37 cellular contexts compared by ENCODE assay signal in genomic region chr11:114379394-114380069, GRCh38.
"Had no signal": no experiment of that assay in that cellular context is flagged by ENCODE, and none has a peak within 500 bp of the region (broad histone marks: within the 10 kb centered on the region; RNA-seq: fewer than 3 reads in every experiment).

No MANE protein-coding gene starts in this region.

- H3K36me3 Mint-ChIP-seq: activated CD4-positive, alpha-beta memory T cell treated with anti-CD3 and anti-CD28 coated beads for 36 hours; activated naive CD4-positive, alpha-beta T cell treated with anti-CD3 and anti-CD28 coated beads, Interleukin-2, amount 10 ng/mL, durations not matched to agents 7 days and 5 days; brain; IgD-negative memory B cell had no signal

- H3K4me3 ChIP-seq: MG63, Peyer's patch, SJCRH30 had no signal

- H3K9me3 ChIP-seq: MG63, Peyer's patch, SJCRH30 had no signal

- H3K36me3 ChIP-seq: MG63, Peyer's patch, SJCRH30 had no signal

- H3K27me3 ChIP-seq: MG63, Peyer's patch, SJCRH30 had no signal

- H3K9me3 Mint-ChIP-seq: activated naive CD4-positive, alpha-beta T cell treated with anti-CD3 and anti-CD28 coated beads, Interleukin-2, amount 10 ng/mL, durations not matched to agents 7 days and 5 days; activated naive CD8-positive, alpha-beta T cell treated with anti-CD3 and anti-CD28 coated beads, Interleukin-2, amount 50 U/mL, for 24 hours had no signal

- H3K27ac ChIP-seq: Peyer's patch, RWPE1, SJCRH30, VCaP had no signal

- H3K4me1 Mint-ChIP-seq: activated B cell treated with CpG ODN at 0.5 μM for 24 hours, brain had no signal

- H3K4me3 Mint-ChIP-seq: activated B cell treated with CpG ODN at 0.5 μM for 24 hours; activated CD4-positive, alpha-beta memory T cell treated with anti-CD3 and anti-CD28 coated beads for 36 hours; activated naive CD4-positive, alpha-beta T cell treated with anti-CD3 and anti-CD28 coated beads, Interleukin-2, amount 10 ng/mL, durations not matched to agents 7 days and 5 days; activated naive CD8-positive, alpha-beta T cell; activated naive CD8-positive, alpha-beta T cell treated with anti-CD3 and anti-CD28 coated beads, Interleukin-2, amount 50 U/mL, for 24 hours; brain; IgD-negative memory B cell had no signal

- ATAC-seq: activated naive CD8-positive, alpha-beta T cell treated with anti-CD3 and anti-CD28 coated beads, Interleukin-2, amount 50 U/mL, for 24 hours; PC-3; SK-N-SH treated with all-trans-retinoic acid at 6 μM for 48 hours had no signal

- DNase-seq: activated B cell treated with CpG ODN at 0.5 μM for 24 hours; activated CD4-positive, alpha-beta memory T cell treated with anti-CD3 and anti-CD28 coated beads for 36 hours; activated CD4-positive, alpha-beta T cell treated with anti-CD3 and anti-CD28 coated beads for 4 hours; activated CD4-positive, alpha-beta T cell treated with anti-CD3 and anti-CD28 coated beads, Interleukin-2, amount 50 U/mL, for 1 hour; activated CD4-positive, CD25-positive, alpha-beta regulatory T cell treated with anti-CD3 and anti-CD28 coated beads, Interleukin-2, amount 50 U/mL, for 72 hours; activated CD8-positive, alpha-beta memory T cell treated with anti-CD3 and anti-CD28 coated beads, Interleukin-2, amount 50 U/mL, for 4 hours; activated effector memory CD4-positive, alpha-beta T cell treated with Interleukin-2 at 50 U/mL for 16 hours; activated naive CD4-positive, alpha-beta T cell treated with anti-CD3 and anti-CD28 coated beads, Interleukin-2, amount 10 ng/mL, durations not matched to agents 7 days and 5 days; activated naive CD8-positive, alpha-beta T cell treated with anti-CD3 and anti-CD28 coated beads, Interleukin-2, amount 50 U/mL, for 24 hours; activated T-cell treated with anti-CD3 and anti-CD28 coated beads for 4 hours; activated T-cell treated with anti-CD3 and anti-CD28 coated beads, Interleukin-2, amount 50 U/mL, for 48 hours; anterior cingulate cortex; central memory CD4-positive, alpha-beta T cell; Karpas-422; KBM-7; MG63; NCI-H1048; NCI-H1105 treated with DMSO at 0.1 percent for 48 hours; NCI-H1436; NCI-H1694; NCI-H1930; NCI-H2081 treated with DMSO at 0.1 percent for 48 hours; NCI-H226; NCI-H524 treated with DMSO at 0.1 percent for 48 hours; PC-3; Peyer's patch; SHP77; SJCRH30; T-helper 1 cell; T-helper 2 cell; T-helper 9 cell had no signal

- H3K4me1 ChIP-seq: Peyer's patch, SJCRH30 had no signal

- H3K27ac Mint-ChIP-seq: activated B cell treated with CpG ODN at 0.5 μM for 24 hours; activated CD4-positive, alpha-beta memory T cell treated with anti-CD3 and anti-CD28 coated beads for 36 hours; activated naive CD4-positive, alpha-beta T cell treated with anti-CD3 and anti-CD28 coated beads, Interleukin-2, amount 10 ng/mL, durations not matched to agents 7 days and 5 days; activated naive CD8-positive, alpha-beta T cell; activated naive CD8-positive, alpha-beta T cell treated with anti-CD3 and anti-CD28 coated beads, Interleukin-2, amount 50 U/mL, for 24 hours; brain had no signal

- H3K27me3 Mint-ChIP-seq: activated naive CD4-positive, alpha-beta T cell treated with anti-CD3 and anti-CD28 coated beads, Interleukin-2, amount 10 ng/mL, durations not matched to agents 7 days and 5 days had no signal
